In the genomic region with DNA sequence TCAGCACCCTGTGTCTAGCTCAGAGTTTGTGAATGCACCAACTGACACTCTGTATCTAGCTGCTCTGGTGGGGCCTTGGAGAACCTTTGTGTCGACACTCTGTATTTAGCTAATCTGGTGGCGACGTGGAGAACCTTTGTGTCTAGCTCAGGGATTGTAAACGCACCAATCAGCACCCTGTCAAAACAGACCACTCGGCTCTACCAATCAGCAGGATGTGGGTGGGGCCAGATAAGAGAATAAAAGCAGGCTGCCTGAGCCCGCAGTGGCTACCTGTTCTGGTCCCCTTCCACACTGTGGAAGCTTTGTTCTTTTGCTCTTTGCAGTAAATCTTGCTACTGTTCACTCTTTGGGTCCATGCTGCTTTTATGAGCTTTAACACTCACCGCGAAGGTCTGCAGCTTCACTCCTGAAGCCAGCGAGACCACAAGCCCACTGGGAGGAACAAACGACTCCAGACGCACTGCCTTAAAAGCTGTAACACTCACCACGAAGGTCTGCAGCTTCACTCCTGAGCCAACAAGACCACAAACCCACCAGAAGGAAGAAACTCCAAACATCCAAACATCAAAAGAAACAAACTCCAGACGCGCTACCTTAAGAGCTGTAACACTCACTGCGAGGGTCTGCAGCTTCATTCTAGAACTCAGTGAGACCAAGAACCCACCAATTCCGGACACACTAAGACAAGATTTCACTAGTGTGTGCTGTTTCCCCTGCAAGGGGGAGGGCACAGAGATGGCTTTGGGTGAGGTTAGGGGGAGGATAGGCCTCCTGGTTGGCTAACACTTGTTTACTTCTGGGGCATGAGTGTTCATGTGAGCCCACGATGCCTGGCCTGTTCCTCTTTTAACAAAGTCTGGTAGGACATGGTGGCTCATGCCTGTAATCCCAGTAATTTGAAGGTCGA, we compare ENCODE assay signal across 10 cellular contexts. TPM values are rescaled to one million over a fixed set of nuclear protein-coding genes. Genes with fewer than 3 reads are reported as not detected.
DNase-seq lines count a peak whose midpoint lies in the region; ATAC-seq and TF ChIP-seq lines count a peak whose summit lies in the region.
"Not testable (repeated sequence)": the region's sequence is repeated elsewhere in the genome, so short reads cannot be mapped to it uniquely, and the experiment has no call there.
"Had no signal": no experiment of that assay in that cellular context is flagged by ENCODE, and none has a peak within 500 bp of the region (broad histone marks: within the 10 kb centered on the region; RNA-seq: fewer than 3 reads in every experiment).

A gene with protein sequence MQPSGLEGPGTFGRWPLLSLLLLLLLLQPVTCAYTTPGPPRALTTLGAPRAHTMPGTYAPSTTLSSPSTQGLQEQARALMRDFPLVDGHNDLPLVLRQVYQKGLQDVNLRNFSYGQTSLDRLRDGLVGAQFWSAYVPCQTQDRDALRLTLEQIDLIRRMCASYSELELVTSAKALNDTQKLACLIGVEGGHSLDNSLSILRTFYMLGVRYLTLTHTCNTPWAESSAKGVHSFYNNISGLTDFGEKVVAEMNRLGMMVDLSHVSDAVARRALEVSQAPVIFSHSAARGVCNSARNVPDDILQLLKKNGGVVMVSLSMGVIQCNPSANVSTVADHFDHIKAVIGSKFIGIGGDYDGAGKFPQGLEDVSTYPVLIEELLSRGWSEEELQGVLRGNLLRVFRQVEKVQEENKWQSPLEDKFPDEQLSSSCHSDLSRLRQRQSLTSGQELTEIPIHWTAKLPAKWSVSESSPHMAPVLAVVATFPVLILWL (minus strand): TSS at position 706 of the 910 bp plus-strand sequence. CDS start 6,272 bp downstream, outside the sequence.

- peaks cover 18% of the 10 kb centered on the region for H3K4me1 ChIP-seq in Loucy (ENCODE audit: insufficient read depth, low read length, poor library complexity, severe bottlenecking)
- H3K4me1 ChIP-seq in left ventricle myocardium inferior = peaks cover 11% of the 10 kb centered on the region

- intact Hi-C loops in CD4-positive, alpha-beta T cell (cut with DNase I, micrococcal nuclease); left ventricle myocardium inferior (cut with micrococcal nuclease): not testable (repeated sequence)

- ATAC-seq in CD4-positive, alpha-beta T cell (ENCODE audit: poor library complexity) = peak; percentile 88
- ATAC-seq in naive thymus-derived CD8-positive, alpha-beta T cell = peak; percentile 92 to 93

- POLR2A ChIA-PET in CD4-positive, alpha-beta T cell (lab: Charles Lee) = interaction anchor here (0.6 to 4.6 kb wide), 21 partner anchors 8 to 246 kb away, joined by 3 to 73 read pairs (median 5); a partner anchor contains a TSS
- POLR2A ChIA-PET in naive thymus-derived CD8-positive, alpha-beta T cell (lab: Charles Lee) = interaction anchor here (0.6 to 17.7 kb wide), 20 partner anchors 7 to 193 kb away, joined by 3 to 447 read pairs (median 6); a partner anchor contains a TSS

- peak; percentile 27 to 67 (median 54) for DNase-seq in CD4-positive, alpha-beta T cell
- DNase-seq in activated T-cell treated with anti-CD3 and anti-CD28 coated beads, Interleukin-2, amount 50 U/mL, for 24 hours = peak; percentile 63
- peak; percentile 9 for DNase-seq in cerebellar cortex (ENCODE audit: low spot score)
- DNase-seq in left ventricle myocardium inferior = not testable (repeated sequence)
- peak in 9 of 10 donors; percentile 43 to 82 (median 61) for DNase-seq in naive thymus-derived CD8-positive, alpha-beta T cell

- H3K9me3 ChIP-seq in CD4-positive, alpha-beta T cell (ENCODE audit: control insufficient read depth, low read length); Loucy (ENCODE audit: insufficient read depth, low read depth, low read length); left ventricle myocardium inferior (replicated peaks): not testable (repeated sequence)

- H3K27me3 Mint-ChIP-seq in CD4-positive, alpha-beta T cell; T-helper 1 cell treated with Interleukin-12 subunit alpha and Interleukin-12 subunit beta and Interleukin-4 antibody, amounts not matched to agents 30 μg/mL and 1 μg/mL, for 36 hours (ENCODE audit: low read depth); activated T-cell treated with anti-CD3 and anti-CD28 coated beads, Interleukin-2, amount 50 U/mL, for 24 hours; naive thymus-derived CD8-positive, alpha-beta T cell; stimulated activated naive CD8-positive, alpha-beta T cell treated with anti-CD3 and anti-CD28 coated beads, Interleukin-15, Interleukin-2, amounts not matched to agents 100 ng/mL and 50 ng/mL, for 24 hours: not testable (repeated sequence)

- peak within 1 kb of the TSS; percentile 83 for H3K27ac ChIP-seq in CD4-positive, alpha-beta T cell (ENCODE audit: low read depth, low read length)
- H3K27ac ChIP-seq in left ventricle myocardium inferior (replicated peaks) = peak within 1 kb of the TSS; percentile 75

- H3K9me2 ChIP-seq in Loucy (replicated peaks; ENCODE audit: low read depth, low read length) = not testable (repeated sequence)

- H3K79me2 ChIP-seq in Loucy (ENCODE audit: insufficient read depth, low read length) = not testable (repeated sequence)

- H3K9me3 Mint-ChIP-seq in CD4-positive, alpha-beta T cell; T-helper 1 cell treated with Interleukin-12 subunit alpha and Interleukin-12 subunit beta and Interleukin-4 antibody, amounts not matched to agents 30 μg/mL and 1 μg/mL, for 36 hours; activated T-cell treated with anti-CD3 and anti-CD28 coated beads, Interleukin-2, amount 50 U/mL, for 24 hours; naive thymus-derived CD8-positive, alpha-beta T cell; stimulated activated naive CD8-positive, alpha-beta T cell treated with anti-CD3 and anti-CD28 coated beads, Interleukin-15, Interleukin-2, amounts not matched to agents 100 ng/mL and 50 ng/mL, for 24 hours: not testable (repeated sequence)

- TF ChIP-seq CTCF in CD4-positive, alpha-beta T cell (IDR thresholded peaks at IDR 0.05); Loucy (conservative IDR thresholded peaks at IDR 0.05; ENCODE audit: low read length); left ventricle myocardium inferior (IDR thresholded peaks at IDR 0.05; ENCODE audit: borderline replicate concordance): not testable (repeated sequence)

- peaks cover 56% of the 10 kb centered on the region for H3K4me1 Mint-ChIP-seq in CD4-positive, alpha-beta T cell (ENCODE audit: low read depth)
- H3K4me1 Mint-ChIP-seq in T-helper 1 cell treated with Interleukin-12 subunit alpha and Interleukin-12 subunit beta and Interleukin-4 antibody, amounts not matched to agents 30 μg/mL and 1 μg/mL, for 36 hours (ENCODE audit: low read depth) = peaks cover 36% of the 10 kb centered on the region
- peaks cover 54% of the 10 kb centered on the region for H3K4me1 Mint-ChIP-seq in activated T-cell treated with anti-CD3 and anti-CD28 coated beads, Interleukin-2, amount 50 U/mL, for 24 hours (ENCODE audit: low read depth)
- peaks cover 23 to 76% (median 59%) of the 10 kb centered on the region in 4 donors for H3K4me1 Mint-ChIP-seq in naive thymus-derived CD8-positive, alpha-beta T cell
- H3K4me1 Mint-ChIP-seq in stimulated activated naive CD8-positive, alpha-beta T cell treated with anti-CD3 and anti-CD28 coated beads, Interleukin-15, Interleukin-2, amounts not matched to agents 100 ng/mL and 50 ng/mL, for 24 hours (ENCODE audit: low read depth) = peaks cover 53% of the 10 kb centered on the region

- H3K36me3 ChIP-seq in Loucy (ENCODE audit: insufficient read depth, low read length); left ventricle myocardium inferior: not testable (repeated sequence)

- peak within 1 kb of the TSS; percentile 16 for H2AFZ ChIP-seq in Loucy (ENCODE audit: low read length)

- not testable (repeated sequence) for H4K20me1 ChIP-seq in Loucy (ENCODE audit: insufficient read depth, low read length, poor library complexity, severe bottlenecking)

- peak within 1 kb of the TSS; percentile 69 for H3K9ac ChIP-seq in Loucy (ENCODE audit: low read depth, low read length, poor library complexity, severe bottlenecking)

- H3K36me3 Mint-ChIP-seq in CD4-positive, alpha-beta T cell (ENCODE audit: low read depth) = peaks cover 28% of the 10 kb centered on the region
- not testable (repeated sequence) for H3K36me3 Mint-ChIP-seq in T-helper 1 cell treated with Interleukin-12 subunit alpha and Interleukin-12 subunit beta and Interleukin-4 antibody, amounts not matched to agents 30 μg/mL and 1 μg/mL, for 36 hours (ENCODE audit: low read depth); activated T-cell treated with anti-CD3 and anti-CD28 coated beads, Interleukin-2, amount 50 U/mL, for 24 hours (ENCODE audit: low read depth); naive thymus-derived CD8-positive, alpha-beta T cell; stimulated activated naive CD8-positive, alpha-beta T cell treated with anti-CD3 and anti-CD28 coated beads, Interleukin-15, Interleukin-2, amounts not matched to agents 100 ng/mL and 50 ng/mL, for 24 hours (ENCODE audit: low read depth)

- peak within 1 kb of the TSS; percentile 93 for H3K27ac Mint-ChIP-seq in CD4-positive, alpha-beta T cell
- peak within 1 kb of the TSS; percentile 82 for H3K27ac Mint-ChIP-seq in T-helper 1 cell treated with Interleukin-12 subunit alpha and Interleukin-12 subunit beta and Interleukin-4 antibody, amounts not matched to agents 30 μg/mL and 1 μg/mL, for 36 hours
- H3K27ac Mint-ChIP-seq in activated T-cell treated with anti-CD3 and anti-CD28 coated beads, Interleukin-2, amount 50 U/mL, for 24 hours = peak within 1 kb of the TSS; percentile 81
- peak within 1 kb of the TSS; percentile 88 to 100 (median 96) for H3K27ac Mint-ChIP-seq in naive thymus-derived CD8-positive, alpha-beta T cell
- peak within 1 kb of the TSS; percentile 86 for H3K27ac Mint-ChIP-seq in stimulated activated naive CD8-positive, alpha-beta T cell treated with anti-CD3 and anti-CD28 coated beads, Interleukin-15, Interleukin-2, amounts not matched to agents 100 ng/mL and 50 ng/mL, for 24 hours

- peak within 1 kb of the TSS; percentile 72 for H3K4me2 ChIP-seq in Loucy (ENCODE audit: low read depth, low read length, poor library complexity, severe bottlenecking)

- H3K4me3 ChIP-seq in Loucy (ENCODE audit: low read length, poor library complexity, severe bottlenecking) (peak within 1 kb of the TSS; percentile 70), left ventricle myocardium inferior (peak within 1 kb of the TSS; percentile 34)

- H3K27me3 ChIP-seq in CD4-positive, alpha-beta T cell (ENCODE audit: control insufficient read depth, insufficient read depth, low read length); Loucy (ENCODE audit: insufficient read depth, low read length, poor library complexity, severe bottlenecking); left ventricle myocardium inferior (ENCODE audit: low read depth): not testable (repeated sequence)

- H3K4me3 Mint-ChIP-seq in CD4-positive, alpha-beta T cell = peak within 1 kb of the TSS; percentile 86
- peak within 1 kb of the TSS; percentile 74 for H3K4me3 Mint-ChIP-seq in T-helper 1 cell treated with Interleukin-12 subunit alpha and Interleukin-12 subunit beta and Interleukin-4 antibody, amounts not matched to agents 30 μg/mL and 1 μg/mL, for 36 hours
- H3K4me3 Mint-ChIP-seq in activated T-cell treated with anti-CD3 and anti-CD28 coated beads, Interleukin-2, amount 50 U/mL, for 24 hours = peak within 1 kb of the TSS; percentile 53
- peak within 1 kb of the TSS; percentile 78 to 97 (median 88) for H3K4me3 Mint-ChIP-seq in naive thymus-derived CD8-positive, alpha-beta T cell
- peak within 1 kb of the TSS; percentile 75 for H3K4me3 Mint-ChIP-seq in stimulated activated naive CD8-positive, alpha-beta T cell treated with anti-CD3 and anti-CD28 coated beads, Interleukin-15, Interleukin-2, amounts not matched to agents 100 ng/mL and 50 ng/mL, for 24 hours

- H3F3A ChIP-seq in Loucy (ENCODE audit: low read depth) = peaks cover 11% of the 10 kb centered on the region; the same call in 1 of the 2 replicates

- CTCF ChIA-PET in CD4-positive, alpha-beta T cell (lab: Charles Lee) = interaction anchor here (0.8 to 6.5 kb wide), 5 partner anchors 14 to 518 kb away, joined by 3 to 33 read pairs (median 3); a partner anchor contains a TSS

RNA-seq across cellular contexts. Expression of the gene that starts here (rescaled TPM):
- 10 to 100 TPM; 42.2 to 43.5 TPM for total RNA-seq in CD4-positive, alpha-beta T cell
- total RNA-seq in left ventricle myocardium inferior = 0.99 TPM
- total RNA-seq in naive thymus-derived CD8-positive, alpha-beta T cell = 100 to 1,000 TPM; 151 to 157 TPM
- polyA plus RNA-seq in naive thymus-derived CD8-positive, alpha-beta T cell = 10 to 100 TPM; 29.0 to 47.9 (median 40.4) TPM
- total RNA-seq: fibroblast of lung, osteoblast had no signal
- polyA plus RNA-seq: fibroblast of lung had no signal

Comparison
In these comparisons a context has a peak if more than half of its experiments do, and no peak if none do; other contexts are left out.
1. RNA of the gene that starts here (total RNA-seq): 151 to 157 TPM in naive thymus-derived CD8-positive, alpha-beta T cell and 42.2 to 43.5 TPM in CD4-positive, alpha-beta T cell; 0.99 TPM in left ventricle myocardium inferior (single experiment); every median in the first group is over 10 times any median in the second.
2. Peak in every context shown above with its lines, with median percentiles within 50 percentile points of each other: H3K27ac Mint-ChIP-seq and H3K4me3 Mint-ChIP-seq.